In genomic region chr4:41373221-41373620, GRCh38 we compare ENCODE assay signal across 16 cellular contexts.
"Had no signal": no experiment of that assay in that cellular context is flagged by ENCODE, and none has a peak within 500 bp of the region (broad histone marks: within the 10 kb centered on the region; RNA-seq: fewer than 3 reads in every experiment).

No MANE protein-coding gene starts in this region.

- H3K9me3 ChIP-seq: neutrophil, thyroid gland, upper lobe of left lung, uterus had no signal

- DNase-seq: effector memory CD8-positive, alpha-beta T cell; erythroblast; foreskin melanocyte; heart left ventricle; hippocampal formation; naive thymus-derived CD4-positive, alpha-beta T cell; nephron progenitor cell; small intestine; stimulated activated CD4-positive, alpha-beta T cell treated with anti-CD3 and anti-CD28 coated beads, Interleukin-12 subunit alpha, Interleukin-12 subunit beta, amount 100 ng/mL, for 4 hours; stimulated activated CD4-positive, alpha-beta T cell treated with anti-CD3 and anti-CD28 coated beads, Interleukin-2, amount 100 ng/mL, for 48 hours; stimulated activated naive CD4-positive, alpha-beta T cell treated with Interleukin-2 at 50 U/mL for 16 hours; thyroid gland; uterus had no signal

- H3K27me3 ChIP-seq: heart left ventricle, thyroid gland, upper lobe of left lung, uterus had no signal

- H3K27ac ChIP-seq: neutrophil, thyroid gland, upper lobe of left lung, uterus had no signal

- H3K4me1 ChIP-seq: uterus had no signal

- FAIRE-seq: small intestine had no signal

- ATAC-seq: effector memory CD8-positive, alpha-beta T cell; heart left ventricle; naive thymus-derived CD4-positive, alpha-beta T cell; sciatic nerve had no signal

- H3K4me3 ChIP-seq: heart left ventricle, thyroid gland, upper lobe of left lung, uterus had no signal

- H3K36me3 ChIP-seq: heart left ventricle, neutrophil, thyroid gland, upper lobe of left lung, uterus had no signal
